ENCODE assay signal across 17 cellular contexts in genomic region chr7:52498319-52498718, GRCh38.
A peak's percentile ranks its signal among the peaks of the same experiment; 100 is the strongest.
DNase-seq lines count a peak whose midpoint lies in the region; ATAC-seq, FAIRE-seq and TF ChIP-seq lines count a peak whose summit lies in the region.
"Had no signal": no experiment of that assay in that cellular context is flagged by ENCODE, and none has a peak within 500 bp of the region (broad histone marks: within the 10 kb centered on the region; RNA-seq: fewer than 3 reads in every experiment).

No MANE protein-coding gene starts in this region.

- peak; percentile 14 for DNase-seq in DMS53 (lab: John Stamatoyannopoulos, UW)
- DNase-seq in DMS53 treated with DMSO at 0.1 percent for 48 hours (lab: John Stamatoyannopoulos, UW; ENCODE audit: unreplicated experiment), result no peak
- peak; percentile 65 for DNase-seq in NAMALWA (ENCODE audit: low spot score)
- DNase-seq in epithelial cell of esophagus (ENCODE audit: low read depth), result no peak
- no peak for DNase-seq in progenitor cell of endocrine pancreas (ENCODE audit: low spot score, unreplicated experiment)
- DNase-seq in osteocyte (ENCODE audit: extremely low spot score, unreplicated experiment), result no peak
- no peak for DNase-seq in D721Med (ENCODE audit: insufficient read length, low spot score)
- DNase-seq: NCI-H1417, NCI-H1930, NCI-H510A, NCI-H774, SHP77 had no signal

- TF ChIP-seq CTCF in epithelial cell of esophagus (IDR thresholded peaks at IDR 0.05; ENCODE audit: insufficient read depth, low read depth, low read length, missing control alignments) (peak; percentile 9), progenitor cell of endocrine pancreas (IDR thresholded peaks at IDR 0.05; ENCODE audit: unreplicated experiment) (peak; percentile 18), osteocyte (IDR thresholded peaks at IDR 0.05) (no peak), D721Med (IDR thresholded peaks at IDR 0.05; ENCODE audit: insufficient read depth, missing control alignments) (no peak)

- H3K27ac Mint-ChIP-seq in progenitor cell of endocrine pancreas, result no peak overlapping the region
- H3K27ac Mint-ChIP-seq in osteocyte (ENCODE audit: unreplicated experiment), result no peak overlapping the region
- H3K27ac Mint-ChIP-seq: B cell had no signal

- no peaks in the 10 kb centered on the region for H3K27me3 Mint-ChIP-seq in progenitor cell of endocrine pancreas
- H3K27me3 Mint-ChIP-seq in osteocyte (ENCODE audit: unreplicated experiment), result no peaks in the 10 kb centered on the region
- H3K27me3 Mint-ChIP-seq: B cell had no signal

- H3K4me3 ChIP-seq in epithelial cell of esophagus (ENCODE audit: low read length), result no peak overlapping the region

- H3K4me1 Mint-ChIP-seq in progenitor cell of endocrine pancreas (ENCODE audit: low read depth), result no peaks in the 10 kb centered on the region
- no peaks in the 10 kb centered on the region for H3K4me1 Mint-ChIP-seq in osteocyte (ENCODE audit: unreplicated experiment)
- H3K4me1 Mint-ChIP-seq: B cell had no signal

- FAIRE-seq in D721Med (lab: Jason Lieb, UNC), result no peak
- FAIRE-seq: HTR-8/SVneo had no signal

- no peaks in the 10 kb centered on the region for H3K9me3 Mint-ChIP-seq in progenitor cell of endocrine pancreas (ENCODE audit: low read depth)
- H3K9me3 Mint-ChIP-seq in osteocyte (ENCODE audit: unreplicated experiment), result peaks cover 7% of the 10 kb centered on the region

- ATAC-seq in HG03025 (IDR thresholded peaks at IDR 0.05; ENCODE audit: low FRiP score, unreplicated experiment), result no peak
- ATAC-seq: HCT116, SK-N-SH treated with all-trans-retinoic acid at 6 μM for 48 hours had no signal

- H3K4me3 Mint-ChIP-seq in progenitor cell of endocrine pancreas (ENCODE audit: low read depth), result no peak overlapping the region
- H3K4me3 Mint-ChIP-seq in osteocyte (ENCODE audit: unreplicated experiment), result no peak overlapping the region
- H3K4me3 Mint-ChIP-seq: B cell had no signal

- H3K36me3 Mint-ChIP-seq in progenitor cell of endocrine pancreas (ENCODE audit: insufficient read depth), result no peaks in the 10 kb centered on the region
- H3K36me3 Mint-ChIP-seq in osteocyte (ENCODE audit: unreplicated experiment), result no peaks in the 10 kb centered on the region

Comparison
In these comparisons a context has a peak if more than half of its experiments do, and no peak if none do; other contexts are left out.
1. DNase-seq: peak in DMS53 (single experiment) and NAMALWA (single experiment); none in DMS53 treated with DMSO at 0.1 percent for 48 hours (single experiment), epithelial cell of esophagus (single experiment), progenitor cell of endocrine pancreas (single experiment), osteocyte (single experiment) and D721Med (single experiment).
2. CTCF ChIP-seq: peak in epithelial cell of esophagus (single experiment) and progenitor cell of endocrine pancreas (single experiment); none in osteocyte (single experiment) and D721Med (single experiment).